1 cellular context compared by ENCODE assay signal in genomic region chr2:201071305-201072200, GRCh38.
TF ChIP-seq lines count a peak whose summit lies in the region.

HYCC2 (minus strand) TSS chr2:201071671; CDS start chr2:201024009, 47,662 bp downstream.
NDUFB3 (plus strand) TSS chr2:201072001; CDS start chr2:201078883, 6,882 bp downstream.

TF ChIP-seq in SK-N-SH, 30 proteins besides CTCF, POLR2A, EP300 and RAD21 (continued from another document):
- no peak for TF ChIP-seq REST (IDR thresholded peaks at IDR 0.05; ENCODE audit: low read depth, low read length)
- no peak for TF ChIP-seq FOSL2 (IDR thresholded peaks at IDR 0.05; ENCODE audit: borderline replicate concordance, low read depth)
- TF ChIP-seq, protein P1, sequence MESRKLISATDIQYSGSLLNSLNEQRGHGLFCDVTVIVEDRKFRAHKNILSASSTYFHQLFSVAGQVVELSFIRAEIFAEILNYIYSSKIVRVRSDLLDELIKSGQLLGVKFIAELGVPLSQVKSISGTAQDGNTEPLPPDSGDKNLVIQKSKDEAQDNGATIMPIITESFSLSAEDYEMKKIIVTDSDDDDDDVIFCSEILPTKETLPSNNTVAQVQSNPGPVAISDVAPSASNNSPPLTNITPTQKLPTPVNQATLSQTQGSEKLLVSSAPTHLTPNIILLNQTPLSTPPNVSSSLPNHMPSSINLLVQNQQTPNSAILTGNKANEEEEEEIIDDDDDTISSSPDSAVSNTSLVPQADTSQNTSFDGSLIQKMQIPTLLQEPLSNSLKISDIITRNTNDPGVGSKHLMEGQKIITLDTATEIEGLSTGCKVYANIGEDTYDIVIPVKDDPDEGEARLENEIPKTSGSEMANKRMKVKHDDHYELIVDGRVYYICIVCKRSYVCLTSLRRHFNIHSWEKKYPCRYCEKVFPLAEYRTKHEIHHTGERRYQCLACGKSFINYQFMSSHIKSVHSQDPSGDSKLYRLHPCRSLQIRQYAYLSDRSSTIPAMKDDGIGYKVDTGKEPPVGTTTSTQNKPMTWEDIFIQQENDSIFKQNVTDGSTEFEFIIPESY (IDR thresholded peaks at IDR 0.05; ENCODE audit: borderline replicate concordance, low read depth), result no peak
- peak; percentile 95 for TF ChIP-seq MXI1 (IDR thresholded peaks at IDR 0.05; ENCODE audit: low read depth, low read length)
- TF ChIP-seq GABPA (IDR thresholded peaks at IDR 0.05; ENCODE audit: low read depth), result peak; percentile 98
